ENCODE assay signal across 13 cellular contexts in genomic region chr10:126247454-126247975, GRCh38.
DNase-seq lines count a peak whose midpoint lies in the region; ATAC-seq and TF ChIP-seq lines count a peak whose summit lies in the region.
"Had no signal": no experiment of that assay in that cellular context is flagged by ENCODE, and none has a peak within 500 bp of the region (broad histone marks: within the 10 kb centered on the region; RNA-seq: fewer than 3 reads in every experiment).

No MANE protein-coding gene starts in this region.

- H3K36me3 ChIP-seq in neural progenitor cell = no peaks in the 10 kb centered on the region
- H3K36me3 ChIP-seq: neutrophil had no signal

- H3K4me2 ChIP-seq in neural progenitor cell = no peak overlapping the region

- no peaks in the 10 kb centered on the region for H3K27me3 ChIP-seq in neural progenitor cell
- H3K27me3 ChIP-seq: neutrophil had no signal

- no peaks in the 10 kb centered on the region for H3K4me1 ChIP-seq in neural progenitor cell

- no peak overlapping the region for H3K4me3 ChIP-seq in neural progenitor cell

- peaks cover 10% of the 10 kb centered on the region for H3K9me3 Mint-ChIP-seq in neural progenitor cell

- H3K9ac ChIP-seq in neural progenitor cell = no peak overlapping the region

- H3K79me2 ChIP-seq in neural progenitor cell (ENCODE audit: low read depth) = no peaks in the 10 kb centered on the region

- no peak overlapping the region for H3K27ac Mint-ChIP-seq in neural progenitor cell
- H3K27ac Mint-ChIP-seq: stimulated activated naive CD8-positive, alpha-beta T cell treated with anti-CD3 and anti-CD28 coated beads, Interleukin-15, amount 100 ng/mL, for 72 hours had no signal

- no peaks in the 10 kb centered on the region for H3K4me1 Mint-ChIP-seq in neural progenitor cell
- H3K4me1 Mint-ChIP-seq: stimulated activated naive CD8-positive, alpha-beta T cell treated with anti-CD3 and anti-CD28 coated beads, Interleukin-15, amount 100 ng/mL, for 72 hours had no signal

- no peaks in the 10 kb centered on the region for H3K9me3 ChIP-seq in neural progenitor cell (ENCODE audit: low read depth)
- H3K9me3 ChIP-seq: neutrophil had no signal

- no peak overlapping the region for H3K27ac ChIP-seq in neural progenitor cell
- H3K27ac ChIP-seq: 22Rv1, neutrophil had no signal

- H3K27me3 Mint-ChIP-seq in neural progenitor cell (ENCODE audit: insufficient read depth, low read depth) = no peaks in the 10 kb centered on the region
- H3K27me3 Mint-ChIP-seq: stimulated activated naive CD8-positive, alpha-beta T cell treated with anti-CD3 and anti-CD28 coated beads, Interleukin-15, amount 100 ng/mL, for 72 hours had no signal

- no peaks in the 10 kb centered on the region for H4K20me1 ChIP-seq in neural progenitor cell (ENCODE audit: low read depth)

- ATAC-seq in HG03460 (IDR thresholded peaks at IDR 0.05; ENCODE audit: unreplicated experiment) = no peak
- ATAC-seq: activated CD4-positive, CD25-positive, alpha-beta regulatory T cell treated with anti-CD3 and anti-CD28 coated beads, Interleukin-2, amount 50 U/mL, for 24 hours; stimulated activated naive CD8-positive, alpha-beta T cell treated with anti-CD3 and anti-CD28 coated beads, Interleukin-15, amount 100 ng/mL, for 72 hours had no signal

- no peak for TF ChIP-seq CTCF in neural progenitor cell (IDR thresholded peaks at IDR 0.05)

- H3K4me3 Mint-ChIP-seq in neural progenitor cell = no peak overlapping the region
- H3K4me3 Mint-ChIP-seq: stimulated activated naive CD8-positive, alpha-beta T cell treated with anti-CD3 and anti-CD28 coated beads, Interleukin-15, amount 100 ng/mL, for 72 hours had no signal

- no peak overlapping the region for H2AFZ ChIP-seq in neural progenitor cell (replicated peaks)

- DNase-seq in DMS53 (lab: John Stamatoyannopoulos, UW) (peak; percentile 49), DMS53 treated with DMSO at 0.1 percent for 48 hours (lab: John Stamatoyannopoulos, UW; ENCODE audit: unreplicated experiment) (no peak), dedifferentiated amniotic fluid mesenchymal stem cell (ENCODE audit: extremely low spot score) (peak; percentile 98), medulla oblongata (ENCODE audit: extremely low spot score) (peak; percentile 6), CD1c-positive myeloid dendritic cell (ENCODE audit: extremely low spot score) (no peak), neural progenitor cell (ENCODE audit: low spot score) (no peak)
- no peak for DNase-seq in activated CD4-positive, alpha-beta T cell treated with anti-CD3 and anti-CD28 coated beads for 48 hours
- DNase-seq: NCI-H2227 treated with DMSO at 0.1 percent for 48 hours; stimulated activated naive CD8-positive, alpha-beta T cell treated with anti-CD3 and anti-CD28 coated beads, Interleukin-15, amount 100 ng/mL, for 72 hours had no signal

- no peaks in the 10 kb centered on the region for H3K36me3 Mint-ChIP-seq in neural progenitor cell

- no peaks in the 10 kb centered on the region for H3F3A ChIP-seq in neural progenitor cell (ENCODE audit: low read depth)

Comparison
In these comparisons a context has a peak if more than half of its experiments do, and no peak if none do; other contexts are left out.
1. DNase-seq: peak in DMS53 (single experiment), dedifferentiated amniotic fluid mesenchymal stem cell (single experiment) and medulla oblongata (single experiment); none in DMS53 treated with DMSO at 0.1 percent for 48 hours (single experiment), CD1c-positive myeloid dendritic cell (single experiment), activated CD4-positive, alpha-beta T cell treated with anti-CD3 and anti-CD28 coated beads for 48 hours (single experiment) and neural progenitor cell (single experiment).